Comparison of ENCODE assay signal across 12 cellular contexts in genomic region chr6:170151235-170152110, GRCh38.
DNase-seq lines count a peak whose midpoint lies in the region; ATAC-seq and TF ChIP-seq lines count a peak whose summit lies in the region.
"Had no signal": no experiment of that assay in that cellular context is flagged by ENCODE, and none has a peak within 500 bp of the region (broad histone marks: within the 10 kb centered on the region; RNA-seq: fewer than 3 reads in every experiment).

No MANE protein-coding gene starts in this region.

- peak overlapping the region in 1 of 3 donors; percentile 33 for H3K9ac ChIP-seq in skeletal muscle tissue (ENCODE audit: low read depth in 1 of 3, low read length in 3 of 3)

- no peaks in the 10 kb centered on the region for H3K36me3 ChIP-seq in left lung
- H3K36me3 ChIP-seq in skeletal muscle tissue (ENCODE audit: control insufficient read depth in 3 of 3, insufficient read depth in 3 of 3, low read length in 3 of 3), result no peaks in the 10 kb centered on the region
- H3K36me3 ChIP-seq: HAP-1 had no signal

- peaks cover 52% of the 10 kb centered on the region for H3K4me1 Mint-ChIP-seq in activated naive CD8-positive, alpha-beta T cell treated with anti-CD3 and anti-CD28 coated beads for 36 hours

- TF ChIP-seq CTCF in left lung (IDR thresholded peaks at IDR 0.05), result no peak

- H3K9me3 ChIP-seq in left lung, result no peaks in the 10 kb centered on the region
- no peaks in the 10 kb centered on the region for H3K9me3 ChIP-seq in skeletal muscle tissue (ENCODE audit: control insufficient read depth in 3 of 3, low read length in 3 of 3)
- H3K9me3 ChIP-seq: HAP-1 had no signal

- DNase-seq in DMS53 treated with DMSO at 0.1 percent for 48 hours (lab: John Stamatoyannopoulos, UW; ENCODE audit: unreplicated experiment) (peak; percentile 1), left lung (peak in 1 of 2 donors; percentile 21), NCI-H748 treated with DMSO at 0.1 percent for 48 hours (lab: John Stamatoyannopoulos, UW) (no peak), LoVo (ENCODE audit: low spot score) (no peak)
- DNase-seq in activated naive CD8-positive, alpha-beta T cell treated with anti-CD3 and anti-CD28 coated beads for 36 hours, result no peak
- DNase-seq: activated T-cell treated with anti-CD3 and anti-CD28 coated beads, Interleukin-2, amount 50 U/mL, for 24 hours; NCI-H345; SIG-M5 had no signal

- H3K4me1 ChIP-seq in left lung (peaks cover 2 to 37% of the 10 kb centered on the region in 2 donors), skeletal muscle tissue (ENCODE audit: control insufficient read depth in 3 of 3, insufficient read depth in 3 of 3, low read length in 3 of 3) (peaks cover 21 to 36% (median 31%) of the 10 kb centered on the region in 3 donors)
- H3K4me1 ChIP-seq: HAP-1 had no signal

- no peak overlapping the region for H3K27ac Mint-ChIP-seq in activated naive CD8-positive, alpha-beta T cell treated with anti-CD3 and anti-CD28 coated beads for 36 hours
- H3K27ac Mint-ChIP-seq: activated T-cell treated with anti-CD3 and anti-CD28 coated beads, Interleukin-2, amount 50 U/mL, for 24 hours had no signal

- peaks cover 16% of the 10 kb centered on the region for H3K27me3 Mint-ChIP-seq in activated naive CD8-positive, alpha-beta T cell treated with anti-CD3 and anti-CD28 coated beads for 36 hours

- intact Hi-C loops in left lung (cut with DNase I), result no loop called here

- no peak overlapping the region for H3K4me3 Mint-ChIP-seq in activated naive CD8-positive, alpha-beta T cell treated with anti-CD3 and anti-CD28 coated beads for 36 hours
- H3K4me3 Mint-ChIP-seq: activated T-cell treated with anti-CD3 and anti-CD28 coated beads, Interleukin-2, amount 50 U/mL, for 24 hours had no signal

- H3K27me3 ChIP-seq in left lung (peaks cover 0 to 62% of the 10 kb centered on the region in 2 donors), skeletal muscle tissue (ENCODE audit: control insufficient read depth in 3 of 3, insufficient read depth in 3 of 3, low read length in 3 of 3) (peaks cover 0 to 11% (median 0%) of the 10 kb centered on the region in 3 donors)

- ATAC-seq in left lung, result no peak
- no peak for ATAC-seq in GM18517 (IDR thresholded peaks at IDR 0.05; ENCODE audit: unreplicated experiment)

- no peaks in the 10 kb centered on the region for H3K36me3 Mint-ChIP-seq in activated naive CD8-positive, alpha-beta T cell treated with anti-CD3 and anti-CD28 coated beads for 36 hours

- H3K4me3 ChIP-seq in left lung (no peak overlapping the region), skeletal muscle tissue (ENCODE audit: low read length in 3 of 3) (no peak overlapping the region)
- H3K4me3 ChIP-seq: HAP-1 had no signal

- H3K9me3 Mint-ChIP-seq in activated naive CD8-positive, alpha-beta T cell treated with anti-CD3 and anti-CD28 coated beads for 36 hours, result no peaks in the 10 kb centered on the region
- H3K9me3 Mint-ChIP-seq: activated T-cell treated with anti-CD3 and anti-CD28 coated beads, Interleukin-2, amount 50 U/mL, for 24 hours had no signal

- H3K27ac ChIP-seq in angular gyrus (ENCODE audit: low read depth, low read length) (peak overlapping the region; percentile 34), left lung (peak overlapping the region; percentile 74 to 76), skeletal muscle tissue (ENCODE audit: low read depth, low read length) (peak overlapping the region; percentile 57)
